ENCODE assay signal across 14 cellular contexts in the genomic region with DNA sequence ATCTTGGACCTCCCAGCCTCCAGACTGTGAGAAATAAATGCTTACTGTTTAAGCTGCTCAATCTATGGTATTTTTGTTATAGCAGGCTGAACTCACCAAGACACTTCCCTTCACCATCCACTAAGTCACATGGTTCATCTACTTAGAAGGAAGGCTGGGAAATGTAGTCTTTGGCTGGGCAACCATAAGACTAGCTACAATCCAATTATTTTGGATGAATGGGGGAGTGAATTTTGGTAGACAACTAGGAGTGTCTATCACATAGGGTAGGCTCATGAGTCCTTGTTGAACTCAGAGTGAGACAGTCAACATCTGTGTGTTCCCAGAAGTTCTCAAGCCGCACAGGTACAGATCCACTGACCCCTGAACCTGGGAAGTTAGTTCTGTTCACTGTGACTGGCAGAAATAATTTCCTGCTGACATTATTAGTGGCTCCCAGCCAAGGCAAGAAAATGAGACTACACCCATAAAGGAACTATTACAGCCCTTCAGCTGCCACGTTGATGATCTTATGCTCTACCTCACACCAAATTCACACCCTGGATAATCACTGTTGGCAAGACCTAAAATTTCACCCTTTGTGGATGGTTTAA. TPM values are rescaled to one million over a fixed set of nuclear protein-coding genes. Genes with fewer than 3 reads are reported as not detected.
A peak's percentile ranks its signal among the peaks of the same experiment; 100 is the strongest.
DNase-seq lines count a peak whose midpoint lies in the region; ATAC-seq and TF ChIP-seq lines count a peak whose summit lies in the region.
"Had no signal": no experiment of that assay in that cellular context is flagged by ENCODE, and none has a peak within 500 bp of the region (broad histone marks: within the 10 kb centered on the region; RNA-seq: fewer than 3 reads in every experiment).

No MANE protein-coding gene starts in this region.

- H3K36me3 Mint-ChIP-seq in activated CD4-positive, alpha-beta memory T cell treated with anti-CD3 and anti-CD28 coated beads, Interleukin-2, amount 10 ng/mL, durations not matched to agents 7 days and 5 days (ENCODE audit: low read depth) = peaks cover 7% of the 10 kb centered on the region
- no peaks in the 10 kb centered on the region for H3K36me3 Mint-ChIP-seq in activated CD4-positive, alpha-beta memory T cell treated with anti-CD3 and anti-CD28 coated beads for 36 hours

- CTCF ChIA-PET in activated CD4-positive, alpha-beta memory T cell treated with anti-CD3 and anti-CD28 coated beads, Interleukin-2, amount 10 ng/mL, durations not matched to agents 7 days and 5 days (lab: Charles Lee) = interaction anchor here (2.5 kb wide), 1 partner anchor 30 kb away, joined by 8 read pairs; no protein-coding TSS in a partner anchor
- CTCF ChIA-PET in activated CD4-positive, alpha-beta memory T cell treated with anti-CD3 and anti-CD28 coated beads for 36 hours (lab: Charles Lee) = interaction anchor here (7.7 kb wide), 1 partner anchor 30 kb away, joined by 49 read pairs; no protein-coding TSS in a partner anchor

- H3K4me3 Mint-ChIP-seq in activated CD4-positive, alpha-beta memory T cell treated with anti-CD3 and anti-CD28 coated beads, Interleukin-2, amount 10 ng/mL, durations not matched to agents 7 days and 5 days = no peak overlapping the region
- H3K4me3 Mint-ChIP-seq in activated CD4-positive, alpha-beta memory T cell treated with anti-CD3 and anti-CD28 coated beads for 36 hours = no peak overlapping the region

- in situ Hi-C loops in SK-MEL-5 (cut with HindIII; ENCODE audit: low pct_unique_long_range_greater_than_20kb, low sequenced_read_pairs) = no loop called here

- H3K27ac ChIP-seq in vagina = no peak overlapping the region
- H3K27ac ChIP-seq: ovary had no signal

- H3K27ac Mint-ChIP-seq in activated CD4-positive, alpha-beta memory T cell treated with anti-CD3 and anti-CD28 coated beads, Interleukin-2, amount 10 ng/mL, durations not matched to agents 7 days and 5 days = no peak overlapping the region
- H3K27ac Mint-ChIP-seq in activated CD4-positive, alpha-beta memory T cell treated with anti-CD3 and anti-CD28 coated beads for 36 hours = no peak overlapping the region
- H3K27ac Mint-ChIP-seq: activated CD4-positive, alpha-beta T cell treated with anti-CD3 and anti-CD28 coated beads, Interleukin-2, amount 10 ng/mL, durations not matched to agents 24 days and 14 days had no signal

- H3K27me3 Mint-ChIP-seq in activated CD4-positive, alpha-beta memory T cell treated with anti-CD3 and anti-CD28 coated beads, Interleukin-2, amount 10 ng/mL, durations not matched to agents 7 days and 5 days = no peaks in the 10 kb centered on the region
- no peaks in the 10 kb centered on the region for H3K27me3 Mint-ChIP-seq in activated CD4-positive, alpha-beta memory T cell treated with anti-CD3 and anti-CD28 coated beads for 36 hours
- H3K27me3 Mint-ChIP-seq: activated CD4-positive, alpha-beta T cell treated with anti-CD3 and anti-CD28 coated beads, Interleukin-2, amount 10 ng/mL, durations not matched to agents 24 days and 14 days had no signal

- intact Hi-C loops in activated CD4-positive, alpha-beta memory T cell treated with anti-CD3 and anti-CD28 coated beads for 36 hours (cut with micrococcal nuclease) = loop anchor here (10.0 kb wide), 1 partner anchor 1237 kb away; the partner anchor contains the start of gene CD82
- intact Hi-C loops in vagina (cut with DNase I) = no loop called here

- H3K4me1 Mint-ChIP-seq in activated CD4-positive, alpha-beta memory T cell treated with anti-CD3 and anti-CD28 coated beads, Interleukin-2, amount 10 ng/mL, durations not matched to agents 7 days and 5 days = peaks cover 16% of the 10 kb centered on the region
- peaks cover 14% of the 10 kb centered on the region for H3K4me1 Mint-ChIP-seq in activated CD4-positive, alpha-beta memory T cell treated with anti-CD3 and anti-CD28 coated beads for 36 hours (ENCODE audit: low read depth)

- TF ChIP-seq CTCF in fibroblast of pulmonary artery (IDR thresholded peaks at IDR 0.05; ENCODE audit: low read length, missing control alignments) (no peak), vagina (IDR thresholded peaks at IDR 0.05) (no peak)

- no peak overlapping the region for H3K4me3 ChIP-seq in fibroblast of pulmonary artery (replicated peaks; ENCODE audit: low read depth, low read length)
- H3K4me3 ChIP-seq in vagina = no peak overlapping the region
- H3K4me3 ChIP-seq: ovary had no signal

- POLR2A ChIA-PET in activated CD4-positive, alpha-beta memory T cell treated with anti-CD3 and anti-CD28 coated beads, Interleukin-2, amount 10 ng/mL, durations not matched to agents 7 days and 5 days (lab: Charles Lee) = interaction anchor here (0.9 to 3.7 kb wide), 3 partner anchors 15 to 32 kb away, joined by 4 to 12 read pairs (median 4); no protein-coding TSS in a partner anchor
- POLR2A ChIA-PET in activated CD4-positive, alpha-beta memory T cell treated with anti-CD3 and anti-CD28 coated beads for 36 hours (lab: Charles Lee) = no interaction called here

- H3K9me3 Mint-ChIP-seq in activated CD4-positive, alpha-beta memory T cell treated with anti-CD3 and anti-CD28 coated beads, Interleukin-2, amount 10 ng/mL, durations not matched to agents 7 days and 5 days = no peaks in the 10 kb centered on the region
- H3K9me3 Mint-ChIP-seq in activated CD4-positive, alpha-beta memory T cell treated with anti-CD3 and anti-CD28 coated beads for 36 hours = no peaks in the 10 kb centered on the region
- H3K9me3 Mint-ChIP-seq: activated CD4-positive, alpha-beta T cell treated with anti-CD3 and anti-CD28 coated beads, Interleukin-2, amount 10 ng/mL, durations not matched to agents 24 days and 14 days had no signal

- H3K27me3 ChIP-seq in vagina = no peaks in the 10 kb centered on the region
- H3K27me3 ChIP-seq: ovary had no signal

- H3K36me3 ChIP-seq in vagina = no peaks in the 10 kb centered on the region
- H3K36me3 ChIP-seq: ovary had no signal

- no peak for TF ChIP-seq POLR2A in vagina (IDR thresholded peaks at IDR 0.05)

- DNase-seq in activated CD4-positive, alpha-beta memory T cell treated with anti-CD3 and anti-CD28 coated beads, Interleukin-2, amount 10 ng/mL, durations not matched to agents 7 days and 5 days = peak; percentile 10
- DNase-seq in activated CD4-positive, alpha-beta memory T cell treated with anti-CD3 and anti-CD28 coated beads for 36 hours = no peak
- DNase-seq in SK-MEL-5 (ENCODE audit: low read depth, low spot score) (peak; percentile 24), fibroblast of pulmonary artery (ENCODE audit: low read depth) (peak; percentile 28), vagina (ENCODE audit: extremely low spot score in 2 of 2) (peak; percentile 29 to 52), NCI-H2081 (lab: John Stamatoyannopoulos, UW) (no peak)
- DNase-seq: activated CD4-positive, alpha-beta T cell treated with anti-CD3 and anti-CD28 coated beads, Interleukin-2, amount 10 ng/mL, durations not matched to agents 24 days and 14 days; central memory CD4-positive, alpha-beta T cell; KG1; left ventricle myocardium superior; ovary; stimulated activated CD4-positive, alpha-beta T cell treated with anti-CD3 and anti-CD28 coated beads, Interleukin-4, amount 100 ng/mL, for 4 hours had no signal

- ATAC-seq in GM21367 (IDR thresholded peaks at IDR 0.05; ENCODE audit: unreplicated experiment) (no peak), GM18868 (IDR thresholded peaks at IDR 0.05; ENCODE audit: unreplicated experiment) (no peak)
- ATAC-seq: left ventricle myocardium superior had no signal

- H3K9me3 ChIP-seq in vagina = no peaks in the 10 kb centered on the region
- H3K9me3 ChIP-seq: ovary had no signal

- peaks cover 22% of the 10 kb centered on the region for H3K4me1 ChIP-seq in vagina

RNA-seq across cellular contexts. Expression of gene SLC35C1, which starts 3.1 kb away (rescaled TPM):
- total RNA-seq in activated CD4-positive, alpha-beta memory T cell treated with anti-CD3 and anti-CD28 coated beads, Interleukin-2, amount 10 ng/mL, durations not matched to agents 7 days and 5 days = 10 to 100 TPM; 15.0 to 17.5 TPM
- 10 to 100 TPM; 10.7 to 11.4 TPM for total RNA-seq in activated CD4-positive, alpha-beta memory T cell treated with anti-CD3 and anti-CD28 coated beads for 36 hours
- total RNA-seq in SK-MEL-5 (2014; rRNA removed; shearing (Covaris generic)) = 2.2 and 2.5 TPM in 2 replicates
- 16.3 and 18.4 TPM in 2 replicates for polyA plus RNA-seq in SK-MEL-5 (2015; cell fraction: cytosol; rRNA removed)
- 3.5 and 4.0 TPM in 2 replicates for polyA plus RNA-seq in SK-MEL-5 (2015; cell fraction: nucleus; rRNA removed)
- 16.7 TPM for total RNA-seq in vagina

RNA-seq across cellular contexts. Expression of gene CRY2, which starts 45.5 kb away (rescaled TPM):
- 10 to 100 TPM; 18.4 to 22.7 TPM for total RNA-seq in activated CD4-positive, alpha-beta memory T cell treated with anti-CD3 and anti-CD28 coated beads, Interleukin-2, amount 10 ng/mL, durations not matched to agents 7 days and 5 days
- total RNA-seq in activated CD4-positive, alpha-beta memory T cell treated with anti-CD3 and anti-CD28 coated beads for 36 hours = 10 to 100 TPM; 12.1 to 13.4 TPM
- total RNA-seq in SK-MEL-5 (2014; rRNA removed; shearing (Covaris generic)) = 5.1 and 5.4 TPM in 2 replicates
- 5.6 and 8.3 TPM in 2 replicates for polyA plus RNA-seq in SK-MEL-5 (2015; cell fraction: cytosol; rRNA removed)
- polyA plus RNA-seq in SK-MEL-5 (2015; cell fraction: nucleus; rRNA removed) = 16.9 and 20.0 TPM in 2 replicates
- 54.3 TPM for total RNA-seq in vagina

Comparison
In these comparisons a context has a peak if more than half of its experiments do, and no peak if none do; other contexts are left out.
1. DNase-seq: peak in activated CD4-positive, alpha-beta memory T cell treated with anti-CD3 and anti-CD28 coated beads, Interleukin-2, amount 10 ng/mL, durations not matched to agents 7 days and 5 days (single experiment), SK-MEL-5 (single experiment), fibroblast of pulmonary artery (single experiment) and vagina (2 of 2); none in activated CD4-positive, alpha-beta memory T cell treated with anti-CD3 and anti-CD28 coated beads for 36 hours (single experiment) and NCI-H2081 (0 of 2).